1 cellular context compared by ENCODE assay signal in the genomic region with DNA sequence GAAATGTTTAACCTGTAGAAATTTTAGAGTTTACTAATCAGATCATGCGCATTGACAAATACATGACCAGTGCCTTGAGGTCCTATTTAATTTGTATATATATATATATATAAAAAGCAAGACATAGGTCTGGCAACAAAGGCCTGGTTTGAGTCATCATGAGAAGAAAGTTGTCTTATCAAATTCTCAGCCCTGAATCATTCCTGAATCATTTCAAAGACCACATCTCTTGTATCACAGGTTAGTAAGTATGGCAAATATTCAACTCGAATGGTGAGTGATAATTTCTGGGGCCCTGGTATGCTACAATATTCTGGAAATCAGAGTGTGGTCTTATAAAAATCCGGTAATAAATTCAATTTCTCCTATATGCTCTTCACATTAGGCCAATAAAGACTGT.
TF ChIP-seq lines count a peak whose summit lies in the region.

No MANE protein-coding gene starts in this region.

TF ChIP-seq in SK-N-SH, 30 proteins besides CTCF, POLR2A, EP300 and RAD21 (continued from another document):
- TF ChIP-seq, protein P1, sequence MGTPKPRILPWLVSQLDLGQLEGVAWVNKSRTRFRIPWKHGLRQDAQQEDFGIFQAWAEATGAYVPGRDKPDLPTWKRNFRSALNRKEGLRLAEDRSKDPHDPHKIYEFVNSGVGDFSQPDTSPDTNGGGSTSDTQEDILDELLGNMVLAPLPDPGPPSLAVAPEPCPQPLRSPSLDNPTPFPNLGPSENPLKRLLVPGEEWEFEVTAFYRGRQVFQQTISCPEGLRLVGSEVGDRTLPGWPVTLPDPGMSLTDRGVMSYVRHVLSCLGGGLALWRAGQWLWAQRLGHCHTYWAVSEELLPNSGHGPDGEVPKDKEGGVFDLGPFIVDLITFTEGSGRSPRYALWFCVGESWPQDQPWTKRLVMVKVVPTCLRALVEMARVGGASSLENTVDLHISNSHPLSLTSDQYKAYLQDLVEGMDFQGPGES (IDR thresholded peaks at IDR 0.05; ENCODE audit: low read depth, low read length): no peak
- TF ChIP-seq EZH2phosphoT487 (IDR thresholded peaks at IDR 0.05; ENCODE audit: borderline replicate concordance, low read depth): no peak
- TF ChIP-seq, protein P2, sequence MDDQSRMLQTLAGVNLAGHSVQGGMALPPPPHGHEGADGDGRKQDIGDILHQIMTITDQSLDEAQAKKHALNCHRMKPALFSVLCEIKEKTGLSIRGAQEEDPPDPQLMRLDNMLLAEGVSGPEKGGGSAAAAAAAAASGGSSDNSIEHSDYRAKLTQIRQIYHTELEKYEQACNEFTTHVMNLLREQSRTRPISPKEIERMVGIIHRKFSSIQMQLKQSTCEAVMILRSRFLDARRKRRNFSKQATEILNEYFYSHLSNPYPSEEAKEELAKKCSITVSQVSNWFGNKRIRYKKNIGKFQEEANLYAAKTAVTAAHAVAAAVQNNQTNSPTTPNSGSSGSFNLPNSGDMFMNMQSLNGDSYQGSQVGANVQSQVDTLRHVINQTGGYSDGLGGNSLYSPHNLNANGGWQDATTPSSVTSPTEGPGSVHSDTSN (IDR thresholded peaks at IDR 0.05): peak; percentile 22; the same call in 1 of the 2 replicates
- no peak for TF ChIP-seq NRF1 (IDR thresholded peaks at IDR 0.05; ENCODE audit: low read depth, low read length)
- TF ChIP-seq CHD2 (IDR thresholded peaks at IDR 0.05; ENCODE audit: low read length, partially characterized antibody): no peak
- TF ChIP-seq, protein P3, sequence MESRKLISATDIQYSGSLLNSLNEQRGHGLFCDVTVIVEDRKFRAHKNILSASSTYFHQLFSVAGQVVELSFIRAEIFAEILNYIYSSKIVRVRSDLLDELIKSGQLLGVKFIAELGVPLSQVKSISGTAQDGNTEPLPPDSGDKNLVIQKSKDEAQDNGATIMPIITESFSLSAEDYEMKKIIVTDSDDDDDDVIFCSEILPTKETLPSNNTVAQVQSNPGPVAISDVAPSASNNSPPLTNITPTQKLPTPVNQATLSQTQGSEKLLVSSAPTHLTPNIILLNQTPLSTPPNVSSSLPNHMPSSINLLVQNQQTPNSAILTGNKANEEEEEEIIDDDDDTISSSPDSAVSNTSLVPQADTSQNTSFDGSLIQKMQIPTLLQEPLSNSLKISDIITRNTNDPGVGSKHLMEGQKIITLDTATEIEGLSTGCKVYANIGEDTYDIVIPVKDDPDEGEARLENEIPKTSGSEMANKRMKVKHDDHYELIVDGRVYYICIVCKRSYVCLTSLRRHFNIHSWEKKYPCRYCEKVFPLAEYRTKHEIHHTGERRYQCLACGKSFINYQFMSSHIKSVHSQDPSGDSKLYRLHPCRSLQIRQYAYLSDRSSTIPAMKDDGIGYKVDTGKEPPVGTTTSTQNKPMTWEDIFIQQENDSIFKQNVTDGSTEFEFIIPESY (IDR thresholded peaks at IDR 0.05; ENCODE audit: borderline replicate concordance, low read depth): no peak
- peak; percentile 48; the same call in 1 of the 2 replicates for TF ChIP-seq NFIC (IDR thresholded peaks at IDR 0.05; ENCODE audit: borderline replicate concordance)
- peak; percentile 75 for TF ChIP-seq FOSL2 (IDR thresholded peaks at IDR 0.05; ENCODE audit: borderline replicate concordance, low read depth)
- TF ChIP-seq SIN3A (IDR thresholded peaks at IDR 0.05; ENCODE audit: borderline replicate concordance, low read depth, low read length): no peak
- TF ChIP-seq, protein P4, sequence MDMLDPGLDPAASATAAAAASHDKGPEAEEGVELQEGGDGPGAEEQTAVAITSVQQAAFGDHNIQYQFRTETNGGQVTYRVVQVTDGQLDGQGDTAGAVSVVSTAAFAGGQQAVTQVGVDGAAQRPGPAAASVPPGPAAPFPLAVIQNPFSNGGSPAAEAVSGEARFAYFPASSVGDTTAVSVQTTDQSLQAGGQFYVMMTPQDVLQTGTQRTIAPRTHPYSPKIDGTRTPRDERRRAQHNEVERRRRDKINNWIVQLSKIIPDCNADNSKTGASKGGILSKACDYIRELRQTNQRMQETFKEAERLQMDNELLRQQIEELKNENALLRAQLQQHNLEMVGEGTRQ (IDR thresholded peaks at IDR 0.05; ENCODE audit: borderline replicate concordance, low read depth, low read length): no peak
- no peak for TF ChIP-seq GABPA (IDR thresholded peaks at IDR 0.05; ENCODE audit: low read depth)
- no peak for TF ChIP-seq SMC3 (IDR thresholded peaks at IDR 0.05; ENCODE audit: low read depth, low read length)
- TF ChIP-seq MEF2A (IDR thresholded peaks at IDR 0.05; ENCODE audit: borderline replicate concordance, low read depth): no peak
- TF ChIP-seq TEAD4 (IDR thresholded peaks at IDR 0.05; ENCODE audit: borderline replicate concordance, insufficient read depth): 0 out of 2 replicates have a peak, but pooled peaks have one; percentile 35
- TF ChIP-seq JUND (IDR thresholded peaks at IDR 0.05): peak; percentile 72
- TF ChIP-seq, protein P5, sequence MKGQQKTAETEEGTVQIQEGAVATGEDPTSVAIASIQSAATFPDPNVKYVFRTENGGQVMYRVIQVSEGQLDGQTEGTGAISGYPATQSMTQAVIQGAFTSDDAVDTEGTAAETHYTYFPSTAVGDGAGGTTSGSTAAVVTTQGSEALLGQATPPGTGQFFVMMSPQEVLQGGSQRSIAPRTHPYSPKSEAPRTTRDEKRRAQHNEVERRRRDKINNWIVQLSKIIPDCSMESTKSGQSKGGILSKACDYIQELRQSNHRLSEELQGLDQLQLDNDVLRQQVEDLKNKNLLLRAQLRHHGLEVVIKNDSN (IDR thresholded peaks at IDR 0.05; ENCODE audit: borderline replicate concordance, low read depth): no peak
